ENCODE assay signal across 6 cellular contexts in the genomic region with DNA sequence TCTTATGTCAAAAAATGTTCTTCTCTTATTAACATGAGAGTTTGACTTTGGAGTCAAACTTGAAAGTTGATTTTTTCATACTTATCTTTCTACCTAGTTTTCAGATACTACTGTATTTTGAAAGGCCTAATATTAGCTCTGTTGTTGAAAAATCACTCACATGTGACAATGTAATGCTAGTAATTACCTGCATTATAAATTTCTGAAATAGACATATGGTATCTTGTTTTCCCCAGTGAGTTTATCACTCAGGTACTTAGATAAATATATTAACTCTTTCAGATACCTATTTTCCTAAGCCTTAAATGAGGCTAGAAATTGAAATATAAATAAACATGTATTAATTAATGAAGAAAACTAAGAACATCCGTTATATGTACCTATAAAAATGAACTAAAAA.
"Had no signal": no experiment of that assay in that cellular context is flagged by ENCODE, and none has a peak within 500 bp of the region (broad histone marks: within the 10 kb centered on the region; RNA-seq: fewer than 3 reads in every experiment).

No MANE protein-coding gene starts in this region.

- DNase-seq: IMR-90, KBM-7, KG1 had no signal

- FAIRE-seq: HepG2, K562 had no signal

- H3K27ac ChIP-seq: HL-60 had no signal

- H3K4me3 ChIP-seq: K562 had no signal
